ENCODE assay signal across 1 cellular context in the genomic region with DNA sequence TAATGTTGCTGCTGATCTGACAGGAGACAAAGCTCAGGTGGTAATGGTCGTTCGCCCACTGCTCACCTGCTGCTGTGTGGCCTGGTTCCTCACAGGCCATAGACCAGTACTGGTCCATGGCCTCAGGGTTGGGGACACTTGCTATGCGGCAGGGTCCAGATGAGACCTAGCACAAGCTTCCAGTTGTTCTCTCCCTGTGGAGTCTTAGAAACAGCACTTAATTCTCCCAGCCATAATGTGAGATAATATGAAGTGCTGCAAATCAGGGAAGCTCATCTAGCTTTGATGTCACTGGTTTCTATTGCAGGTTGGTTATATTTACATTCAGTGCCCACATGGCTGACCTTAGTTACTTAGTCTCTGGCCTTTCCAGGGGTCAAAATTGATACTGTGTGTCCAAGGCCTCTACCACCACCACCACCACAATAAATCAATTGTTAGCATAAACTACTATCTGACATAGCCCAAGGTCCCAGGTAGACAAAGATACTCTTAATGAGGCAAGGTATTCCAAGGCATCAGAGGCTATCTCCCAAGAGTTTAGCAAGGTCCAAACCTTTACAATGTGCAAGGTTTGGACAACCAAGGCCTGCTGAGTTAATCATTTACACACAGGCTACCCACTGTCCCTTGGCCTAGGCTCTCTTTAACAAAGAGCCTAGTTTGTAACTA.
TF ChIP-seq lines count a peak whose summit lies in the region.

No MANE protein-coding gene starts in this region.

TF ChIP-seq in HepG2, 621 proteins besides CTCF, POLR2A, EP300 and RAD21 (continued from another document and continues in another):
- TF ChIP-seq, protein P1, sequence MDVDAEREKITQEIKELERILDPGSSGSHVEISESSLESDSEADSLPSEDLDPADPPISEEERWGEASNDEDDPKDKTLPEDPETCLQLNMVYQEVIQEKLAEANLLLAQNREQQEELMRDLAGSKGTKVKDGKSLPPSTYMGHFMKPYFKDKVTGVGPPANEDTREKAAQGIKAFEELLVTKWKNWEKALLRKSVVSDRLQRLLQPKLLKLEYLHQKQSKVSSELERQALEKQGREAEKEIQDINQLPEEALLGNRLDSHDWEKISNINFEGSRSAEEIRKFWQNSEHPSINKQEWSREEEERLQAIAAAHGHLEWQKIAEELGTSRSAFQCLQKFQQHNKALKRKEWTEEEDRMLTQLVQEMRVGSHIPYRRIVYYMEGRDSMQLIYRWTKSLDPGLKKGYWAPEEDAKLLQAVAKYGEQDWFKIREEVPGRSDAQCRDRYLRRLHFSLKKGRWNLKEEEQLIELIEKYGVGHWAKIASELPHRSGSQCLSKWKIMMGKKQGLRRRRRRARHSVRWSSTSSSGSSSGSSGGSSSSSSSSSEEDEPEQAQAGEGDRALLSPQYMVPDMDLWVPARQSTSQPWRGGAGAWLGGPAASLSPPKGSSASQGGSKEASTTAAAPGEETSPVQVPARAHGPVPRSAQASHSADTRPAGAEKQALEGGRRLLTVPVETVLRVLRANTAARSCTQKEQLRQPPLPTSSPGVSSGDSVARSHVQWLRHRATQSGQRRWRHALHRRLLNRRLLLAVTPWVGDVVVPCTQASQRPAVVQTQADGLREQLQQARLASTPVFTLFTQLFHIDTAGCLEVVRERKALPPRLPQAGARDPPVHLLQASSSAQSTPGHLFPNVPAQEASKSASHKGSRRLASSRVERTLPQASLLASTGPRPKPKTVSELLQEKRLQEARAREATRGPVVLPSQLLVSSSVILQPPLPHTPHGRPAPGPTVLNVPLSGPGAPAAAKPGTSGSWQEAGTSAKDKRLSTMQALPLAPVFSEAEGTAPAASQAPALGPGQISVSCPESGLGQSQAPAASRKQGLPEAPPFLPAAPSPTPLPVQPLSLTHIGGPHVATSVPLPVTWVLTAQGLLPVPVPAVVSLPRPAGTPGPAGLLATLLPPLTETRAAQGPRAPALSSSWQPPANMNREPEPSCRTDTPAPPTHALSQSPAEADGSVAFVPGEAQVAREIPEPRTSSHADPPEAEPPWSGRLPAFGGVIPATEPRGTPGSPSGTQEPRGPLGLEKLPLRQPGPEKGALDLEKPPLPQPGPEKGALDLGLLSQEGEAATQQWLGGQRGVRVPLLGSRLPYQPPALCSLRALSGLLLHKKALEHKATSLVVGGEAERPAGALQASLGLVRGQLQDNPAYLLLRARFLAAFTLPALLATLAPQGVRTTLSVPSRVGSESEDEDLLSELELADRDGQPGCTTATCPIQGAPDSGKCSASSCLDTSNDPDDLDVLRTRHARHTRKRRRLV (CRISPR knock-in tag; IDR thresholded peaks at IDR 0.05): no peak
- TF ChIP-seq, protein P2, sequence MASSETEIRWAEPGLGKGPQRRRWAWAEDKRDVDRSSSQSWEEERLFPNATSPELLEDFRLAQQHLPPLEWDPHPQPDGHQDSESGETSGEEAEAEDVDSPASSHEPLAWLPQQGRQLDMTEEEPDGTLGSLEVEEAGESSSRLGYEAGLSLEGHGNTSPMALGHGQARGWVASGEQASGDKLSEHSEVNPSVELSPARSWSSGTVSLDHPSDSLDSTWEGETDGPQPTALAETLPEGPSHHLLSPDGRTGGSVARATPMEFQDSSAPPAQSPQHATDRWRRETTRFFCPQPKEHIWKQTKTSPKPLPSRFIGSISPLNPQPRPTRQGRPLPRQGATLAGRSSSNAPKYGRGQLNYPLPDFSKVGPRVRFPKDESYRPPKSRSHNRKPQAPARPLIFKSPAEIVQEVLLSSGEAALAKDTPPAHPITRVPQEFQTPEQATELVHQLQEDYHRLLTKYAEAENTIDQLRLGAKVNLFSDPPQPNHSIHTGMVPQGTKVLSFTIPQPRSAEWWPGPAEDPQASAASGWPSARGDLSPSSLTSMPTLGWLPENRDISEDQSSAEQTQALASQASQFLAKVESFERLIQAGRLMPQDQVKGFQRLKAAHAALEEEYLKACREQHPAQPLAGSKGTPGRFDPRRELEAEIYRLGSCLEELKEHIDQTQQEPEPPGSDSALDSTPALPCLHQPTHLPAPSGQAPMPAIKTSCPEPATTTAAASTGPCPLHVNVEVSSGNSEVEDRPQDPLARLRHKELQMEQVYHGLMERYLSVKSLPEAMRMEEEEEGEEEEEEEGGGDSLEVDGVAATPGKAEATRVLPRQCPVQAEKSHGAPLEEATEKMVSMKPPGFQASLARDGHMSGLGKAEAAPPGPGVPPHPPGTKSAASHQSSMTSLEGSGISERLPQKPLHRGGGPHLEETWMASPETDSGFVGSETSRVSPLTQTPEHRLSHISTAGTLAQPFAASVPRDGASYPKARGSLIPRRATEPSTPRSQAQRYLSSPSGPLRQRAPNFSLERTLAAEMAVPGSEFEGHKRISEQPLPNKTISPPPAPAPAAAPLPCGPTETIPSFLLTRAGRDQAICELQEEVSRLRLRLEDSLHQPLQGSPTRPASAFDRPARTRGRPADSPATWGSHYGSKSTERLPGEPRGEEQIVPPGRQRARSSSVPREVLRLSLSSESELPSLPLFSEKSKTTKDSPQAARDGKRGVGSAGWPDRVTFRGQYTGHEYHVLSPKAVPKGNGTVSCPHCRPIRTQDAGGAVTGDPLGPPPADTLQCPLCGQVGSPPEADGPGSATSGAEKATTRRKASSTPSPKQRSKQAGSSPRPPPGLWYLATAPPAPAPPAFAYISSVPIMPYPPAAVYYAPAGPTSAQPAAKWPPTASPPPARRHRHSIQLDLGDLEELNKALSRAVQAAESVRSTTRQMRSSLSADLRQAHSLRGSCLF (CRISPR knock-in tag; IDR thresholded peaks at IDR 0.05; ENCODE audit: borderline replicate concordance): no peak
- TF ChIP-seq, protein P3, sequence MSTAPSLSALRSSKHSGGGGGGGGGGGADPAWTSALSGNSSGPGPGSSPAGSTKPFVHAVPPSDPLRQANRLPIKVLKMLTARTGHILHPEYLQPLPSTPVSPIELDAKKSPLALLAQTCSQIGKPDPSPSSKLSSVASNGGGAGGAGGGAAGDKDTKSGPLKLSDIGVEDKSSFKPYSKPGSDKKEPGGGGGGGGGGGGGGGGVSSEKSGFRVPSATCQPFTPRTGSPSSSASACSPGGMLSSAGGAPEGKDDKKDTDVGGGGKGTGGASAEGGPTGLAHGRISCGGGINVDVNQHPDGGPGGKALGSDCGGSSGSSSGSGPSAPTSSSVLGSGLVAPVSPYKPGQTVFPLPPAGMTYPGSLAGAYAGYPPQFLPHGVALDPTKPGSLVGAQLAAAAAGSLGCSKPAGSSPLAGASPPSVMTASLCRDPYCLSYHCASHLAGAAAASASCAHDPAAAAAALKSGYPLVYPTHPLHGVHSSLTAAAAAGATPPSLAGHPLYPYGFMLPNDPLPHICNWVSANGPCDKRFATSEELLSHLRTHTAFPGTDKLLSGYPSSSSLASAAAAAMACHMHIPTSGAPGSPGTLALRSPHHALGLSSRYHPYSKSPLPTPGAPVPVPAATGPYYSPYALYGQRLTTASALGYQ (CRISPR knock-in tag; IDR thresholded peaks at IDR 0.05): peak; percentile 90
- TF ChIP-seq, protein P4, sequence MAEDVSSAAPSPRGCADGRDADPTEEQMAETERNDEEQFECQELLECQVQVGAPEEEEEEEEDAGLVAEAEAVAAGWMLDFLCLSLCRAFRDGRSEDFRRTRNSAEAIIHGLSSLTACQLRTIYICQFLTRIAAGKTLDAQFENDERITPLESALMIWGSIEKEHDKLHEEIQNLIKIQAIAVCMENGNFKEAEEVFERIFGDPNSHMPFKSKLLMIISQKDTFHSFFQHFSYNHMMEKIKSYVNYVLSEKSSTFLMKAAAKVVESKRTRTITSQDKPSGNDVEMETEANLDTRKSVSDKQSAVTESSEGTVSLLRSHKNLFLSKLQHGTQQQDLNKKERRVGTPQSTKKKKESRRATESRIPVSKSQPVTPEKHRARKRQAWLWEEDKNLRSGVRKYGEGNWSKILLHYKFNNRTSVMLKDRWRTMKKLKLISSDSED (CRISPR knock-in tag; IDR thresholded peaks at IDR 0.05): no peak
- TF ChIP-seq, protein P5, sequence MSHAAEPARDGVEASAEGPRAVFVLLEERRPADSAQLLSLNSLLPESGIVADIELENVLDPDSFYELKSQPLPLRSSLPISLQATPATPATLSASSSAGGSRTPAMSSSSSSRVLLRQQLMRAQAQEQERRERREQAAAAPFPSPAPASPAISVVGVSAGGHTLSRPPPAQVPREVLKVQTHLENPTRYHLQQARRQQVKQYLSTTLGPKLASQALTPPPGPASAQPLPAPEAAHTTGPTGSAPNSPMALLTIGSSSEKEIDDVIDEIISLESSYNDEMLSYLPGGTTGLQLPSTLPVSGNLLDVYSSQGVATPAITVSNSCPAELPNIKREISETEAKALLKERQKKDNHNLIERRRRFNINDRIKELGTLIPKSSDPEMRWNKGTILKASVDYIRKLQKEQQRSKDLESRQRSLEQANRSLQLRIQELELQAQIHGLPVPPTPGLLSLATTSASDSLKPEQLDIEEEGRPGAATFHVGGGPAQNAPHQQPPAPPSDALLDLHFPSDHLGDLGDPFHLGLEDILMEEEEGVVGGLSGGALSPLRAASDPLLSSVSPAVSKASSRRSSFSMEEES (CRISPR knock-in tag; IDR thresholded peaks at IDR 0.05): peak; percentile 78
- TF ChIP-seq ZNF317 (CRISPR knock-in tag; IDR thresholded peaks at IDR 0.05) (no peak), SNRNP70 (IDR thresholded peaks at IDR 0.05; ENCODE audit: low read depth, low read length) (no peak), AGO2 (optimal IDR thresholded peaks at IDR 0.05; ENCODE audit: low read depth, low read length) (no peak), ZNF24 (IDR thresholded peaks at IDR 0.05) (no peak), KLF9 (CRISPR knock-in tag; IDR thresholded peaks at IDR 0.05; ENCODE audit: low read depth) (no peak), ERF (CRISPR knock-in tag; IDR thresholded peaks at IDR 0.05) (peak; percentile 75; the same call in 1 of the 2 replicates), PCBP2 (optimal IDR thresholded peaks at IDR 0.05; ENCODE audit: low read depth, low read length, poor library complexity, severe bottlenecking) (no peak), BORCS8-MEF2B (CRISPR knock-in tag; IDR thresholded peaks at IDR 0.05) (0 out of 2 replicates have a peak, but pooled peaks have one; percentile 53), NBN (conservative IDR thresholded peaks at IDR 0.05) (no peak), PAX8 (CRISPR knock-in tag; IDR thresholded peaks at IDR 0.05; ENCODE audit: borderline replicate concordance) (no peak), ZNF839 (CRISPR knock-in tag; IDR thresholded peaks at IDR 0.05; ENCODE audit: borderline replicate concordance) (no peak), PLRG1 (conservative IDR thresholded peaks at IDR 0.05) (no peak), FOXK1 (CRISPR knock-in tag; IDR thresholded peaks at IDR 0.05; ENCODE audit: borderline replicate concordance, low read depth) (peak; percentile 68; the same call in 1 of the 2 replicates), ZNF430 (CRISPR knock-in tag; IDR thresholded peaks at IDR 0.05) (no peak), IKZF4 (CRISPR knock-in tag; IDR thresholded peaks at IDR 0.05; ENCODE audit: borderline replicate concordance, low read depth, not compliant biosample characterization) (no peak), ZNF577 (CRISPR knock-in tag; IDR thresholded peaks at IDR 0.05; ENCODE audit: borderline replicate concordance, low read depth) (no peak)
- TF ChIP-seq, protein P6, sequence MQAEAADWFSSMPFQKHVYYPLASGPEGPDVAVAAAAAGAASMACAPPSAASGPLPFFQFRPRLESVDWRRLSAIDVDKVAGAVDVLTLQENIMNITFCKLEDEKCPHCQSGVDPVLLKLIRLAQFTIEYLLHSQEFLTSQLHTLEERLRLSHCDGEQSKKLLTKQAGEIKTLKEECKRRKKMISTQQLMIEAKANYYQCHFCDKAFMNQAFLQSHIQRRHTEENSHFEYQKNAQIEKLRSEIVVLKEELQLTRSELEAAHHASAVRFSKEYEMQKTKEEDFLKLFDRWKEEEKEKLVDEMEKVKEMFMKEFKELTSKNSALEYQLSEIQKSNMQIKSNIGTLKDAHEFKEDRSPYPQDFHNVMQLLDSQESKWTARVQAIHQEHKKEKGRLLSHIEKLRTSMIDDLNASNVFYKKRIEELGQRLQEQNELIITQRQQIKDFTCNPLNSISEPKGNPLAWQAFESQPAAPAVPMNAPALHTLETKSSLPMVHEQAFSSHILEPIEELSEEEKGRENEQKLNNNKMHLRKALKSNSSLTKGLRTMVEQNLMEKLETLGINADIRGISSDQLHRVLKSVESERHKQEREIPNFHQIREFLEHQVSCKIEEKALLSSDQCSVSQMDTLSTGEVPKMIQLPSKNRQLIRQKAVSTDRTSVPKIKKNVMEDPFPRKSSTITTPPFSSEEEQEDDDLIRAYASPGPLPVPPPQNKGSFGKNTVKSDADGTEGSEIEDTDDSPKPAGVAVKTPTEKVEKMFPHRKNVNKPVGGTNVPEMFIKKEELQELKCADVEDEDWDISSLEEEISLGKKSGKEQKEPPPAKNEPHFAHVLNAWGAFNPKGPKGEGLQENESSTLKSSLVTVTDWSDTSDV (CRISPR knock-in tag; IDR thresholded peaks at IDR 0.05): no peak
- TF ChIP-seq, protein P7, sequence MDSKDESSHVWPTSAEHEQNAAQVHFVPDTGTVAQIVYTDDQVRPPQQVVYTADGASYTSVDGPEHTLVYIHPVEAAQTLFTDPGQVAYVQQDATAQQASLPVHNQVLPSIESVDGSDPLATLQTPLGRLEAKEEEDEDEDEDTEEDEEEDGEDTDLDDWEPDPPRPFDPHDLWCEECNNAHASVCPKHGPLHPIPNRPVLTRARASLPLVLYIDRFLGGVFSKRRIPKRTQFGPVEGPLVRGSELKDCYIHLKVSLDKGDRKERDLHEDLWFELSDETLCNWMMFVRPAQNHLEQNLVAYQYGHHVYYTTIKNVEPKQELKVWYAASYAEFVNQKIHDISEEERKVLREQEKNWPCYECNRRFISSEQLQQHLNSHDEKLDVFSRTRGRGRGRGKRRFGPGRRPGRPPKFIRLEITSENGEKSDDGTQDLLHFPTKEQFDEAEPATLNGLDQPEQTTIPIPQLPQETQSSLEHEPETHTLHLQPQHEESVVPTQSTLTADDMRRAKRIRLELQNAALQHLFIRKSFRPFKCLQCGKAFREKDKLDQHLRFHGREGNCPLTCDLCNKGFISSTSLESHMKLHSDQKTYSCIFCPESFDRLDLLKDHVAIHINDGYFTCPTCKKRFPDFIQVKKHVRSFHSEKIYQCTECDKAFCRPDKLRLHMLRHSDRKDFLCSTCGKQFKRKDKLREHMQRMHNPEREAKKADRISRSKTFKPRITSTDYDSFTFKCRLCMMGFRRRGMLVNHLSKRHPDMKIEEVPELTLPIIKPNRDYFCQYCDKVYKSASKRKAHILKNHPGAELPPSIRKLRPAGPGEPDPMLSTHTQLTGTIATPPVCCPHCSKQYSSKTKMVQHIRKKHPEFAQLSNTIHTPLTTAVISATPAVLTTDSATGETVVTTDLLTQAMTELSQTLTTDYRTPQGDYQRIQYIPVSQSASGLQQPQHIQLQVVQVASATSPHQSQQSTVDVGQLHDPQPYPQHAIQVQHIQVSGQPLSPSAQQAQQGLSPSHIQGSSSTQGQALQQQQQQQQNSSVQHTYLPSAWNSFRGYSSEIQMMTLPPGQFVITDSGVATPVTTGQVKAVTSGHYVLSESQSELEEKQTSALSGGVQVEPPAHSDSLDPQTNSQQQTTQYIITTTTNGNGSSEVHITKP (CRISPR knock-in tag; IDR thresholded peaks at IDR 0.05; ENCODE audit: low read depth): no peak
